ENCODE assay signal across 27 cellular contexts in genomic region chr6:137625100-137625661, GRCh38.
"Had no signal": no experiment of that assay in that cellular context is flagged by ENCODE, and none has a peak within 500 bp of the region (broad histone marks: within the 10 kb centered on the region; RNA-seq: fewer than 3 reads in every experiment).

No MANE protein-coding gene starts in this region.

- FAIRE-seq: endometrium, islet of Langerhans had no signal

- H3K9me3 ChIP-seq: esophagus squamous epithelium, heart right ventricle, left lung, mucosa of descending colon, ovary, psoas muscle, suprapubic skin, transverse colon had no signal

- H3K27ac ChIP-seq: esophagus squamous epithelium, heart right ventricle, left lung, ovary, psoas muscle, skin epidermis, suprapubic skin, transverse colon had no signal

- H3K27me3 ChIP-seq: ovary had no signal

- H3K36me3 ChIP-seq: esophagus squamous epithelium, heart right ventricle, left lung, ovary, suprapubic skin, transverse colon had no signal

- H3K4me1 ChIP-seq: esophagus squamous epithelium, heart right ventricle, left lung, psoas muscle, suprapubic skin, transverse colon had no signal

- H3K4me3 ChIP-seq: esophagus squamous epithelium, heart right ventricle, left lung, mucosa of descending colon, ovary, psoas muscle, skin epidermis, suprapubic skin, transverse colon had no signal

- ATAC-seq: effector memory CD8-positive, alpha-beta T cell; heart right ventricle; left cardiac atrium; left lung; mucosa of descending colon; natural killer cell treated with Interleukin-12 subunit alpha and Interleukin-12 subunit beta and Interleukin-15 and Interleukin-18, amount 100 ng/mL, for 72 hours; psoas muscle; right cardiac atrium; stimulated activated naive B cell treated with anti-CD40 and anti-IgM and Interleukin-4, amounts not matched to agents 10 μg/mL and 1 μg/mL and 100 μg/mL, for 72 hours had no signal

- DNase-seq: cortex of kidney; effector memory CD8-positive, alpha-beta T cell; erythroblast; esophagus squamous epithelium; foreskin melanocyte; glutamatergic neuron; heart right ventricle; hippocampal formation; left cardiac atrium; left lung; mesenchymal stem cell; mucosa of descending colon; naive B cell; occipital lobe; ovary; posterior cingulate gyrus; psoas muscle; right cardiac atrium; stimulated activated CD4-positive, alpha-beta T cell treated with anti-CD3 and anti-CD28 coated beads, Interleukin-15, amount 100 ng/mL, for 24 hours; stimulated activated CD4-positive, alpha-beta T cell treated with anti-CD3 and anti-CD28 coated beads, Interleukin-2, amount 100 ng/mL, for 48 hours; stimulated activated naive B cell treated with anti-CD40 and anti-IgM and Interleukin-4, amounts not matched to agents 10 μg/mL and 1 μg/mL and 100 μg/mL, for 72 hours; transverse colon had no signal
